8 cellular contexts compared by ENCODE assay signal in the genomic region with DNA sequence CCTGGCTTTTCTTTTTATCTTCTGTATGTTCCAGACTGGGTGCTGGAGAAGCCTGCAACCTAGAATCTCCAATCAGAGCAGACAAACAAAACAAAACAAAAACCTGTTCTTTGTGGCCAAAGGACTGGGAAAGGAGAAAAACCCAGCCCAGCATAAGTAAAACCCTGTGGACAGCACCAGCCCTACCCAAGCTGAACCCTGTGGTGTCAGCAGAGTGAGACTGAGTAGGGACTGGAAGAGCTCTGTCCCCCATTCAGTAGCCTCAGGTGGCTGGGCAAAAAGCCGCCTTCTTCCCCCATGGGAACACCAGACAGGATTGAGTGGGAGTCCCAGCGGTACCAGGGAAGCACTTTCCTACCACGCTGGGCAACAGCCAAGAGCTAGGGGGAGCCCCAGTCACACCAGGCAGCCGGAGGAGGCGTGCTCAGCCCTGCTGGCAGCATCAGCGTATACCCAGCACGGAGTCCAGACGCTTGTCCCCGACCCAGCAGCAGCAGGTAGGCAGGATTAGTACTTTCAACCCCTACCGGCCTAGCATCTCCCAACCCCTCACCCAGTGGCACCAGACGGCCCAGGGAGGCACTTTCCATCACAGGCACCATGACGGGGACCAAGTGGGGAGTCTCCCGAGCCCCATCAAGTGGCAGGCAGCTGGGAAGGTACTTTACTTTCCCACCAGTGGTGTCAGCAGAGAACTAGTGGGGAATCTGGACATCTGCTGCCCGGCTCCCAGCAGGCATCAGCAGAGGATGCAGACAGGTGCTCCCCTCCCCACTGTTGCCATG. TPM values are rescaled to one million over a fixed set of nuclear protein-coding genes. Genes with fewer than 3 reads are reported as not detected.
DNase-seq lines count a peak whose midpoint lies in the region; ATAC-seq and TF ChIP-seq lines count a peak whose summit lies in the region.

No MANE protein-coding gene starts in this region.

- H3K36me3 ChIP-seq in thoracic aorta: no peaks in the 10 kb centered on the region

- H3K9me3 Mint-ChIP-seq in activated T-helper 2 cell treated with anti-CD3 and anti-CD28 coated beads, Interferon-gamma antibody, Interleukin-2, Interleukin-4, amounts not matched to agents 10 μg/mL and 5 μg/mL and 100 μg/mL, durations not matched to agents 14 hours and 24 hours and 36 hours: no peaks in the 10 kb centered on the region
- H3K9me3 Mint-ChIP-seq in nephron: no peaks in the 10 kb centered on the region

- H3K27ac Mint-ChIP-seq in activated T-helper 2 cell treated with anti-CD3 and anti-CD28 coated beads, Interferon-gamma antibody, Interleukin-2, Interleukin-4, amounts not matched to agents 10 μg/mL and 5 μg/mL and 100 μg/mL, durations not matched to agents 14 hours and 24 hours and 36 hours: no peak overlapping the region
- H3K27ac Mint-ChIP-seq in nephron: peak overlapping the region in 1 of 3 experiments; percentile 50

- intact Hi-C loops in activated T-helper 2 cell treated with anti-CD3 and anti-CD28 coated beads, Interferon-gamma antibody, Interleukin-2, Interleukin-4, amounts not matched to agents 10 μg/mL and 5 μg/mL and 100 μg/mL, durations not matched to agents 14 hours and 24 hours and 36 hours (cut with micrococcal nuclease): loop anchor here (2.0 to 5.0 kb wide), 2 partner anchors 75 to 129 kb away; no protein-coding TSS in a partner anchor

- TF ChIP-seq CTCF in foreskin fibroblast (IDR thresholded peaks at IDR 0.05; ENCODE audit: low read depth, low read length): peak; percentile 46
- TF ChIP-seq CTCF in nephron (IDR thresholded peaks at IDR 0.05; ENCODE audit: unreplicated experiment in 3 of 3): peak; percentile 46 to 62 (median 58)
- TF ChIP-seq CTCF in thoracic aorta (IDR thresholded peaks at IDR 0.05): peak; percentile 46

- peaks cover 2% of the 10 kb centered on the region for H3K4me1 Mint-ChIP-seq in activated T-helper 2 cell treated with anti-CD3 and anti-CD28 coated beads, Interferon-gamma antibody, Interleukin-2, Interleukin-4, amounts not matched to agents 10 μg/mL and 5 μg/mL and 100 μg/mL, durations not matched to agents 14 hours and 24 hours and 36 hours (ENCODE audit: low read depth)
- H3K4me1 Mint-ChIP-seq in nephron: no peaks in the 10 kb centered on the region

- peak overlapping the region; percentile 56 for H3K4me3 Mint-ChIP-seq in activated T-helper 2 cell treated with anti-CD3 and anti-CD28 coated beads, Interferon-gamma antibody, Interleukin-2, Interleukin-4, amounts not matched to agents 10 μg/mL and 5 μg/mL and 100 μg/mL, durations not matched to agents 14 hours and 24 hours and 36 hours (ENCODE audit: low read depth)
- peak overlapping the region; percentile 69 to 74 (median 71) for H3K4me3 Mint-ChIP-seq in nephron

- no peaks in the 10 kb centered on the region for H3K4me1 ChIP-seq in thoracic aorta (ENCODE audit: control insufficient read depth in 1 of 2, low read depth in 2 of 2)

- H3K9me3 ChIP-seq in thoracic aorta: no peaks in the 10 kb centered on the region

- H3K27me3 ChIP-seq in thoracic aorta (replicated peaks; ENCODE audit: insufficient read depth): no peaks in the 10 kb centered on the region

- peaks cover 21% of the 10 kb centered on the region for H3K27me3 Mint-ChIP-seq in activated T-helper 2 cell treated with anti-CD3 and anti-CD28 coated beads, Interferon-gamma antibody, Interleukin-2, Interleukin-4, amounts not matched to agents 10 μg/mL and 5 μg/mL and 100 μg/mL, durations not matched to agents 14 hours and 24 hours and 36 hours (ENCODE audit: low read depth)
- H3K27me3 Mint-ChIP-seq in nephron (ENCODE audit: low read depth): peaks cover 4% of the 10 kb centered on the region

- no peak overlapping the region for H3K27ac ChIP-seq in thoracic aorta

- H3K4me3 ChIP-seq in foreskin fibroblast (ENCODE audit: low read depth in 1 of 2, low read length in 2 of 2) (peak overlapping the region; percentile 54 to 70), thoracic aorta (peak overlapping the region; percentile 72)

- DNase-seq in DMS53 (lab: John Stamatoyannopoulos, UW): peak; percentile 95
- DNase-seq in KG1 (lab: John Stamatoyannopoulos, UW): peak; percentile 0
- peak; percentile 42 for DNase-seq in OCI-M2 (lab: John Stamatoyannopoulos, UW; ENCODE audit: unreplicated experiment)
- peak; percentile 37 for DNase-seq in activated T-helper 2 cell treated with anti-CD3 and anti-CD28 coated beads, Interferon-gamma antibody, Interleukin-2, Interleukin-4, amounts not matched to agents 10 μg/mL and 5 μg/mL and 100 μg/mL, durations not matched to agents 14 hours and 24 hours and 36 hours (ENCODE audit: low spot score)
- DNase-seq in foreskin fibroblast: peak; percentile 56 to 86
- no peak for DNase-seq in thoracic aorta (ENCODE audit: low spot score)

- ATAC-seq in GM21737 (IDR thresholded peaks at IDR 0.05; ENCODE audit: unreplicated experiment) (peak; percentile 89), thoracic aorta (ENCODE audit: insufficient number of reproducible peaks, low FRiP score, low read depth) (no peak)

- H3K36me3 Mint-ChIP-seq in activated T-helper 2 cell treated with anti-CD3 and anti-CD28 coated beads, Interferon-gamma antibody, Interleukin-2, Interleukin-4, amounts not matched to agents 10 μg/mL and 5 μg/mL and 100 μg/mL, durations not matched to agents 14 hours and 24 hours and 36 hours (ENCODE audit: low read depth): no peaks in the 10 kb centered on the region
- H3K36me3 Mint-ChIP-seq in nephron (ENCODE audit: low read depth): no peaks in the 10 kb centered on the region

RNA-seq across cellular contexts. Expression of gene JADE3, which starts 8.6 kb away (rescaled TPM):
- total RNA-seq in activated T-helper 2 cell treated with anti-CD3 and anti-CD28 coated beads, Interferon-gamma antibody, Interleukin-2, Interleukin-4, amounts not matched to agents 10 μg/mL and 5 μg/mL and 100 μg/mL, durations not matched to agents 14 hours and 24 hours and 36 hours: 3.0 and 3.8 TPM in 2 replicates
- total RNA-seq in thoracic aorta: 1 to 10 TPM; 3.7 to 5.2 TPM
